Comparison of ENCODE assay signal across 11 cellular contexts in the genomic region with DNA sequence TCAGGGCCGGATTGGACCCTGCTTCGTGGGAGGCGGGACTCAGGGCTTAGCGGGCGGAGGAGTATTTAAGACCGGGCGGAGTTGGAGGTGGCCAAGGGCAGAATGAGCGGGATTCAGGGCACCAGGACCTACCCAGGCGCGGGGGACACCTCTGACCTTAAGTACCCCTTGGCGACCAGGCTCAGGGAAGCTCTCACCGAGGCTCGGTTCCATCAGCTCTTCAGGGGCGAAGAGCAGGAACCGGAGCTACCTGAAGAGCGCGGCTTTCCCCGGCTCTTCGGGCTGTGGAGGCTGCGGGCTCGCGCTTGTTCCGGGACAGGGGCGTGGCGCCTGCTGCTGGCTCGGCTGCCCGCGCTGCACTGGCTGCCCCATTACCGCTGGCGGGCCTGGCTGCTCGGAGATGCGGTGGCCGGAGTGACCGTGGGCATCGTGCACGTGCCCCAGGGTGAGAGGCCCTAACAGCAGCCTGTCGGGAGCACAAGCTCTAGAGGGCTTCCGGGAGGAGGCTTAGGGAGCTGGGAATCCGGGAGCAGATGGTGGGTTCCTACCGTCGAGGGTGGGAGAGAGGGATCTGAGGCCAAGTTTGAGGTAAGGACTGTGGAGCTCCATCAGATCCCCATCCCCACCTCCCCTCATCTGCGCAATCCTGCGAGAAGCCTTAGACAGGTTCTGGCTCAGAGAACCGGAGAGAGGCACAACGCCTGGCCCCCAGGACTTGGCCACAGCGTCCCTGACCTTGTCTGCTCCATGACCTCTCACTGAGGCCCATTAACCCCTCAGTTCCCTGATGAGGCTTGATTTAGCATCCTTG. TPM values are rescaled to one million over a fixed set of nuclear protein-coding genes. Genes with fewer than 3 reads are reported as not detected.
DNase-seq lines count a peak whose midpoint lies in the region; ATAC-seq and TF ChIP-seq lines count a peak whose summit lies in the region.
"Had no signal": no experiment of that assay in that cellular context is flagged by ENCODE, and none has a peak within 500 bp of the region (broad histone marks: within the 10 kb centered on the region; RNA-seq: fewer than 3 reads in every experiment).

No MANE protein-coding gene starts in this region.

- H3K4me3 Mint-ChIP-seq in neural progenitor cell: no peak overlapping the region

- H3K4me1 Mint-ChIP-seq in neural progenitor cell: peaks cover 20% of the 10 kb centered on the region

- no peaks in the 10 kb centered on the region for H3K9me2 ChIP-seq in hepatocyte (replicated peaks; ENCODE audit: insufficient read depth)

- peaks cover 52% of the 10 kb centered on the region for H3K27me3 Mint-ChIP-seq in neural progenitor cell (ENCODE audit: insufficient read depth, low read depth)

- H3K36me3 Mint-ChIP-seq in neural progenitor cell: peaks cover 30% of the 10 kb centered on the region

- peak overlapping the region; percentile 63 for H3K4me2 ChIP-seq in hepatocyte
- peak overlapping the region; percentile 79 for H3K4me2 ChIP-seq in neural progenitor cell

- in situ Hi-C loops in GM13976 (cut with MboI; ENCODE audit: low sequenced_read_pairs, unreplicated experiment): no loop called here

- peaks cover 78% of the 10 kb centered on the region for H3K36me3 ChIP-seq in WERI-Rb-1
- H3K36me3 ChIP-seq in hepatocyte (replicated peaks; ENCODE audit: insufficient read depth, low read depth): no peaks in the 10 kb centered on the region
- H3K36me3 ChIP-seq in neural progenitor cell: no peaks in the 10 kb centered on the region

- peak; percentile 46 for DNase-seq in GM13976 (ENCODE audit: low spot score)
- peak; percentile 75 for DNase-seq in WERI-Rb-1
- DNase-seq in hepatocyte (ENCODE audit: low spot score): peak; percentile 60
- DNase-seq in neural progenitor cell (ENCODE audit: low spot score): peak; percentile 69
- no peak for DNase-seq in AML-193 (lab: John Stamatoyannopoulos, UW)
- DNase-seq in NCI-H2107 treated with DMSO at 0.1 percent for 48 hours (lab: John Stamatoyannopoulos, UW; ENCODE audit: unreplicated experiment): no peak
- DNase-seq in EL: no peak
- DNase-seq: dermis blood vessel endothelial cell, NCI-H1105 treated with DMSO at 0.1 percent for 48 hours, T-helper 9 cell had no signal

- H3K27ac ChIP-seq in WERI-Rb-1 (peak overlapping the region; percentile 55; the same call in 1 of the 2 replicates), hepatocyte (no peak overlapping the region), neural progenitor cell (no peak overlapping the region)

- H3K4me1 ChIP-seq in hepatocyte (ENCODE audit: insufficient read depth) (peaks cover 13% of the 10 kb centered on the region), neural progenitor cell (peaks cover 18% of the 10 kb centered on the region)

- no peaks in the 10 kb centered on the region for H3K27me3 ChIP-seq in WERI-Rb-1 (ENCODE audit: insufficient read depth, low read depth, severe bottlenecking)
- peaks cover 94% of the 10 kb centered on the region for H3K27me3 ChIP-seq in hepatocyte
- H3K27me3 ChIP-seq in neural progenitor cell: peaks cover 83% of the 10 kb centered on the region

- TF ChIP-seq CTCF in GM13976 (IDR thresholded peaks at IDR 0.05; ENCODE audit: borderline replicate concordance, control extremely low read depth, extremely low read depth, insufficient read depth, missing control alignments): no peak
- no peak for TF ChIP-seq CTCF in WERI-Rb-1 (IDR thresholded peaks at IDR 0.05; ENCODE audit: low read depth, low read length)
- TF ChIP-seq CTCF in hepatocyte (IDR thresholded peaks at IDR 0.05; ENCODE audit: poor library complexity): no peak
- no peak for TF ChIP-seq CTCF in neural progenitor cell (IDR thresholded peaks at IDR 0.05)

- ATAC-seq in GM19463 (IDR thresholded peaks at IDR 0.05; ENCODE audit: unreplicated experiment): no peak

- WGBS in hepatocyte (ENCODE audit: low lambda C conversion rate, missing lambda C conversion rate): 22% methylated on average over 46 of the region's 46 CpGs

- H3K4me3 ChIP-seq in WERI-Rb-1 (ENCODE audit: low read depth, low read length): no peak overlapping the region
- H3K4me3 ChIP-seq in hepatocyte: no peak overlapping the region
- peak overlapping the region; percentile 40 for H3K4me3 ChIP-seq in neural progenitor cell

- no peaks in the 10 kb centered on the region for H3K9me3 ChIP-seq in WERI-Rb-1 (ENCODE audit: severe bottlenecking)
- no peaks in the 10 kb centered on the region for H3K9me3 ChIP-seq in hepatocyte (ENCODE audit: low read depth)
- H3K9me3 ChIP-seq in neural progenitor cell (ENCODE audit: low read depth): no peaks in the 10 kb centered on the region

- H3K79me2 ChIP-seq in hepatocyte (no peaks in the 10 kb centered on the region), neural progenitor cell (ENCODE audit: low read depth) (no peaks in the 10 kb centered on the region)

- H4K20me1 ChIP-seq in hepatocyte (ENCODE audit: insufficient read depth, poor library complexity, severe bottlenecking): no peaks in the 10 kb centered on the region
- H4K20me1 ChIP-seq in neural progenitor cell (ENCODE audit: low read depth): peaks cover 42% of the 10 kb centered on the region

- no peaks in the 10 kb centered on the region for H3F3A ChIP-seq in neural progenitor cell (ENCODE audit: low read depth)

- H3K9me3 Mint-ChIP-seq in neural progenitor cell: no peaks in the 10 kb centered on the region

- H3K9ac ChIP-seq in neural progenitor cell: no peak overlapping the region

- H2AFZ ChIP-seq in hepatocyte: no peak overlapping the region
- H2AFZ ChIP-seq in neural progenitor cell (replicated peaks): peak overlapping the region; percentile 27

- H3K27ac Mint-ChIP-seq in neural progenitor cell: no peak overlapping the region

RNA-seq across cellular contexts. Expression of a gene that starts 8.4 kb away (rescaled TPM):
- total RNA-seq in hepatocyte: 9.0 and 12.6 TPM in 2 replicates
- polyA plus RNA-seq in hepatocyte: 0.29 and 1.3 TPM in 2 replicates
- total RNA-seq in neural progenitor cell (ENCODE audit: low replicate concordance): 17.3 and 27.3 TPM in 2 replicates

RNA-seq across cellular contexts. Expression of a gene that starts 13.4 kb away (rescaled TPM):
- 0.24 and 0.97 TPM in 2 replicates for total RNA-seq in hepatocyte
- polyA plus RNA-seq in hepatocyte: 0.97 and 1.2 TPM in 2 replicates
- 0.28 and 1.1 TPM in 2 replicates for total RNA-seq in neural progenitor cell (ENCODE audit: low replicate concordance)
- total RNA-seq: dermis blood vessel endothelial cell had no signal

RNA-seq across cellular contexts. Expression of a gene that starts 15.0 kb away (rescaled TPM):
- total RNA-seq in hepatocyte (17.7 and 19.9 TPM in 2 replicates), neural progenitor cell (ENCODE audit: low replicate concordance) (56.4 and 67.9 TPM in 2 replicates)
- 31.2 and 42.9 TPM in 2 replicates for polyA plus RNA-seq in hepatocyte

RNA-seq across cellular contexts. Expression of a gene that starts 28.6 kb away (rescaled TPM):
- total RNA-seq in hepatocyte (30.0 and 41.6 TPM in 2 replicates), neural progenitor cell (ENCODE audit: low replicate concordance) (15.5 and 23.4 TPM in 2 replicates)
- polyA plus RNA-seq in hepatocyte: 32.3 and 34.2 TPM in 2 replicates

Comparison
In these comparisons a context has a peak if more than half of its experiments do, and no peak if none do; other contexts are left out.
1. DNase-seq: peak in GM13976 (single experiment), WERI-Rb-1 (single experiment), hepatocyte (single experiment) and neural progenitor cell (single experiment); none in AML-193 (0 of 2), NCI-H2107 treated with DMSO at 0.1 percent for 48 hours (single experiment) and EL (single experiment).